32 cellular contexts compared by ENCODE assay signal in genomic region chr18:39200153-39200552, GRCh38.
"Had no signal": no experiment of that assay in that cellular context is flagged by ENCODE, and none has a peak within 500 bp of the region (broad histone marks: within the 10 kb centered on the region; RNA-seq: fewer than 3 reads in every experiment).

No MANE protein-coding gene starts in this region.

- H3K27me3 ChIP-seq: adrenal gland, ascending aorta, body of pancreas, brain microvascular endothelial cell, breast epithelium, cardiac muscle cell had no signal

- H3K9me3 ChIP-seq: adrenal gland, ascending aorta, body of pancreas, breast epithelium had no signal

- H3K4me3 ChIP-seq: adrenal gland, ascending aorta, body of pancreas, breast epithelium, cardiac muscle cell had no signal

- H3K36me3 ChIP-seq: adrenal gland, ascending aorta, brain microvascular endothelial cell, breast epithelium, cardiac muscle cell had no signal

- ATAC-seq: activated naive CD4-positive, alpha-beta T cell treated with anti-CD3 and anti-CD28 coated beads, Interleukin-2, amount 50 U/mL, for 72 hours; activated naive CD8-positive, alpha-beta T cell treated with anti-CD3 and anti-CD28 coated beads, Interleukin-2, amount 50 U/mL, for 24 hours; activated T-cell treated with anti-CD3 and anti-CD28 coated beads, Interleukin-2, amount 50 U/mL, for 4 hours; activated T-cell treated with anti-CD3 and anti-CD28 coated beads, Interleukin-2, amount 50 U/mL, for 72 hours; activated T-helper 17 cell treated with anti-CD3 and anti-CD28 coated beads, Interleukin-2, amount 50 U/mL, for 72 hours; body of pancreas had no signal

- FAIRE-seq: astrocyte, bronchial epithelial cell had no signal

- DNase-seq: activated effector memory CD4-positive, alpha-beta T cell treated with Interleukin-2 at 50 U/mL for 16 hours; activated gamma-delta T cell; activated gamma-delta T cell treated with Interleukin-2 at 50 U/mL for 16 hours; activated naive CD4-positive, alpha-beta T cell; activated naive CD4-positive, alpha-beta T cell treated with anti-CD3 and anti-CD28 coated beads for 36 hours; activated naive CD4-positive, alpha-beta T cell treated with anti-CD3 and anti-CD28 coated beads, Interleukin-2, amount 10 ng/mL, durations not matched to agents 7 days and 5 days; activated naive CD4-positive, alpha-beta T cell treated with anti-CD3 and anti-CD28 coated beads, Interleukin-2, amount 50 U/mL, for 16 hours; activated naive CD4-positive, alpha-beta T cell treated with Interleukin-2 at 50 U/mL for 16 hours; activated naive CD8-positive, alpha-beta T cell treated with anti-CD3 and anti-CD28 coated beads for 36 hours; activated naive CD8-positive, alpha-beta T cell treated with anti-CD3 and anti-CD28 coated beads, Interleukin-2, amount 10 ng/mL, durations not matched to agents 7 days and 5 days; activated naive CD8-positive, alpha-beta T cell treated with anti-CD3 and anti-CD28 coated beads, Interleukin-2, amount 50 U/mL, for 24 hours; activated T-cell treated with anti-CD3 and anti-CD28 coated beads, Interleukin-2, amount 50 U/mL, for 1 hour; activated T-cell treated with anti-CD3 and anti-CD28 coated beads, Interleukin-2, amount 50 U/mL, for 24 hours; activated T-cell treated with anti-CD3 and anti-CD28 coated beads, Interleukin-2, amount 50 U/mL, for 4 hours; activated T-cell treated with anti-CD3 and anti-CD28 coated beads, Interleukin-2, amount 50 U/mL, for 48 hours; activated T-cell treated with anti-CD3 and anti-CD28 coated beads, Interleukin-2, amount 50 U/mL, for 72 hours; adrenal gland; amniotic stem cell; amygdala; anterior cingulate cortex; aorta; body of pancreas; brain microvascular endothelial cell; central memory CD4-positive, alpha-beta T cell; cerebellar nuclear complex had no signal

- H3K27ac ChIP-seq: adrenal gland, ascending aorta, body of pancreas, brain microvascular endothelial cell, breast epithelium, cardiac muscle cell had no signal

- H3K4me1 ChIP-seq: adrenal gland, ascending aorta, body of pancreas, breast epithelium had no signal
